In genomic region chr13:49220035-49220855, GRCh38 we compare ENCODE assay signal across 8 cellular contexts. TPM values are rescaled to one million over a fixed set of nuclear protein-coding genes. Genes with fewer than 3 reads are reported as not detected.
DNase-seq lines count a peak whose midpoint lies in the region; ATAC-seq and TF ChIP-seq lines count a peak whose summit lies in the region.
"Had no signal": no experiment of that assay in that cellular context is flagged by ENCODE, and none has a peak within 500 bp of the region (broad histone marks: within the 10 kb centered on the region; RNA-seq: fewer than 3 reads in every experiment).

MLNR (plus strand) TSS chr13:49220338; CDS start chr13:49220338, 0 bp downstream.

- no peak for TF ChIP-seq POLR2A in breast epithelium (IDR thresholded peaks at IDR 0.05)

- H3K36me3 ChIP-seq in SK-N-MC (ENCODE audit: insufficient read depth, low read length), result no peaks in the 10 kb centered on the region
- no peaks in the 10 kb centered on the region for H3K36me3 ChIP-seq in breast epithelium

- no peak within 1 kb of the TSS for H3K9ac ChIP-seq in SK-N-MC (ENCODE audit: insufficient read length)

- no peak for TF ChIP-seq CTCF in GM20000 (IDR thresholded peaks at IDR 0.05; ENCODE audit: extremely low read depth, missing control alignments)
- peak in 1 of 3 donors; percentile 11 for TF ChIP-seq CTCF in breast epithelium (IDR thresholded peaks at IDR 0.05)

- H3K27me3 ChIP-seq in breast epithelium, result peaks cover 0 to 47% of the 10 kb centered on the region in 2 donors

- no peaks in the 10 kb centered on the region for H3K4me1 ChIP-seq in breast epithelium

- no peak for ATAC-seq in HG03025 (IDR thresholded peaks at IDR 0.05; ENCODE audit: low FRiP score, unreplicated experiment)

- intact Hi-C loops in breast epithelium (cut with DNase I; ENCODE audit: low total_unique reads), result no loop called here

- H3K4me3 ChIP-seq in SK-N-MC (peak within 1 kb of the TSS; percentile 77), breast epithelium (peak within 1 kb of the TSS; percentile 29 to 77 (median 49))

- no peaks in the 10 kb centered on the region for H3K9me3 ChIP-seq in SK-N-MC (ENCODE audit: low read depth, low read length)
- H3K9me3 ChIP-seq in breast epithelium, result no peaks in the 10 kb centered on the region

- H3K27ac ChIP-seq in SK-N-MC (no peak within 1 kb of the TSS), breast epithelium (no peak within 1 kb of the TSS)

- peak; percentile 71 for DNase-seq in GM20000 (ENCODE audit: low spot score)
- DNase-seq in SK-N-MC (ENCODE audit: low read depth, low spot score), result no peak
- DNase-seq in breast epithelium (ENCODE audit: low spot score in 2 of 2), result no peak
- peak; percentile 27 for DNase-seq in kidney tubule cell (ENCODE audit: low spot score)
- DNase-seq in stimulated activated CD4-positive, alpha-beta T cell treated with anti-CD3 and anti-CD28 coated beads, Interleukin-2, amount 100 ng/mL, for 4 hours (ENCODE audit: low read depth), result peak; percentile 9
- DNase-seq in NCI-H226, result no peak

RNA-seq across cellular contexts. Expression of gene MLNR, which starts in this region (rescaled TPM):
- total RNA-seq in breast epithelium, result not detected
- total RNA-seq: temporal lobe had no signal

Comparison
In these comparisons a context has a peak if more than half of its experiments do, and no peak if none do; other contexts are left out.
1. DNase-seq: peak in GM20000 (single experiment), kidney tubule cell (single experiment) and stimulated activated CD4-positive, alpha-beta T cell treated with anti-CD3 and anti-CD28 coated beads, Interleukin-2, amount 100 ng/mL, for 4 hours (single experiment); none in SK-N-MC (single experiment), breast epithelium (0 of 2) and NCI-H226 (single experiment).